In the genomic region with DNA sequence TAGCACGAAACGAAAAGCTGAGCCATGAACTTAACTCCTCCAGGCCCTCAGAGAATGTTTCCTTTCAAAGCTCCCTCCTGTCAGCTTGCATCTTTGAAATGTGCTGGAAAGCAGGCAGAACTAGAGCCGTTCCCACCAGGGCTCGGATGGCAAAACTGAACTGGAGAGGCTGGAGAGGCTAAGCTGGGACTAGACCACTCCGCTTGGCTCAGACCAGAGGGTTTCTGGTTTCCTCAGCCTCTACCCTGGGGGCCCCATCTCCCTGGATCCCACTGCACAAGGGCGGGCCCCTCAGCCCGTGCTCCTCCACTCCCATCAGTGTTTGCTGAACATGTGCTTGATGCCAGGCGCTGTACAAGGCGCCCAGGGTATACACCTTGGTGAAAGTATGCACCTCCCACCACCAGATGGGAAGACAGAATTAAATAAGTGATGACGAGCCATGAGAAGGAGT, we compare ENCODE assay signal across 11 cellular contexts. TPM values are rescaled to one million over a fixed set of nuclear protein-coding genes. Genes with fewer than 3 reads are reported as not detected.
DNase-seq lines count a peak whose midpoint lies in the region; ATAC-seq and TF ChIP-seq lines count a peak whose summit lies in the region.
"Had no signal": no experiment of that assay in that cellular context is flagged by ENCODE, and none has a peak within 500 bp of the region (broad histone marks: within the 10 kb centered on the region; RNA-seq: fewer than 3 reads in every experiment).

No MANE protein-coding gene starts in this region.

- peaks cover 22% of the 10 kb centered on the region for H3K36me3 Mint-ChIP-seq in activated naive CD4-positive, alpha-beta T cell treated with anti-CD3 and anti-CD28 coated beads, Interleukin-2, amount 50 U/mL, for 24 hours
- peaks cover 57% of the 10 kb centered on the region for H3K36me3 Mint-ChIP-seq in osteocyte (ENCODE audit: unreplicated experiment)

- peaks cover 7% of the 10 kb centered on the region for H3K4me1 Mint-ChIP-seq in activated naive CD4-positive, alpha-beta T cell treated with anti-CD3 and anti-CD28 coated beads, Interleukin-2, amount 50 U/mL, for 24 hours
- peaks cover 16% of the 10 kb centered on the region for H3K4me1 Mint-ChIP-seq in osteocyte (ENCODE audit: unreplicated experiment)

- 47% methylated on average over 8 of the region's 10 CpGs for WGBS in esophagus muscularis mucosa

- H3K36me3 ChIP-seq in esophagus muscularis mucosa (peaks cover 47 to 90% (median 83%) of the 10 kb centered on the region in 4 donors), upper lobe of right lung (peaks cover 94% of the 10 kb centered on the region)

- ATAC-seq in upper lobe of right lung (no peak), HG03045 (IDR thresholded peaks at IDR 0.05; ENCODE audit: unreplicated experiment) (no peak)

- TF ChIP-seq POLR2A in esophagus muscularis mucosa (IDR thresholded peaks at IDR 0.05; ENCODE audit: low read depth), result no peak

- peaks cover 40 to 44% (median 42%) of the 10 kb centered on the region in 4 donors for H3K4me1 ChIP-seq in esophagus muscularis mucosa
- H3K4me1 ChIP-seq in upper lobe of right lung, result peaks cover 41% of the 10 kb centered on the region

- H3K4me3 ChIP-seq in esophagus muscularis mucosa (no peak overlapping the region), upper lobe of right lung (no peak overlapping the region)
- H3K4me3 ChIP-seq: pancreas had no signal

- no peaks in the 10 kb centered on the region for H3K27me3 Mint-ChIP-seq in activated naive CD4-positive, alpha-beta T cell treated with anti-CD3 and anti-CD28 coated beads, Interleukin-2, amount 50 U/mL, for 24 hours
- no peaks in the 10 kb centered on the region for H3K27me3 Mint-ChIP-seq in osteocyte (ENCODE audit: unreplicated experiment)

- no peak for DNase-seq in activated naive CD4-positive, alpha-beta T cell treated with Interleukin-2 at 50 U/mL for 16 hours
- no peak for DNase-seq in esophagus muscularis mucosa (ENCODE audit: extremely low spot score)
- DNase-seq in osteocyte (ENCODE audit: extremely low spot score, unreplicated experiment), result no peak
- no peak for DNase-seq in upper lobe of right lung
- DNase-seq in SK-N-DZ (ENCODE audit: low spot score), result no peak
- DNase-seq in stimulated activated CD4-positive, alpha-beta T cell treated with anti-CD3 and anti-CD28 coated beads, Interleukin-1b, Interleukin-23, amount 100 ng/mL, for 48 hours, result no peak
- DNase-seq: DMS153, NCI-H69, pancreas had no signal

- no peak for TF ChIP-seq EP300 in esophagus muscularis mucosa (IDR thresholded peaks at IDR 0.05)

- H3K27ac Mint-ChIP-seq in activated naive CD4-positive, alpha-beta T cell treated with anti-CD3 and anti-CD28 coated beads, Interleukin-2, amount 50 U/mL, for 24 hours, result peak overlapping the region; percentile 74
- peak overlapping the region; percentile 65 for H3K27ac Mint-ChIP-seq in osteocyte (ENCODE audit: unreplicated experiment)

- no peaks in the 10 kb centered on the region for H3K9me3 Mint-ChIP-seq in activated naive CD4-positive, alpha-beta T cell treated with anti-CD3 and anti-CD28 coated beads, Interleukin-2, amount 50 U/mL, for 24 hours
- no peaks in the 10 kb centered on the region for H3K9me3 Mint-ChIP-seq in osteocyte (ENCODE audit: unreplicated experiment)

- intact Hi-C loops in esophagus muscularis mucosa (cut with DNase I), result no loop called here
- intact Hi-C loops in upper lobe of right lung (cut with DNase I), result no loop called here

- H3K27me3 ChIP-seq in esophagus muscularis mucosa (no peaks in the 10 kb centered on the region), upper lobe of right lung (no peaks in the 10 kb centered on the region)
- H3K27me3 ChIP-seq: pancreas had no signal

- H3K9me3 ChIP-seq in esophagus muscularis mucosa, result no peaks in the 10 kb centered on the region
- no peaks in the 10 kb centered on the region for H3K9me3 ChIP-seq in upper lobe of right lung
- H3K9me3 ChIP-seq: pancreas had no signal

- TF ChIP-seq CTCF in esophagus muscularis mucosa (IDR thresholded peaks at IDR 0.05), result no peak
- no peak for TF ChIP-seq CTCF in osteocyte (IDR thresholded peaks at IDR 0.05)
- TF ChIP-seq CTCF in upper lobe of right lung (IDR thresholded peaks at IDR 0.05), result no peak

- H3K4me3 Mint-ChIP-seq in activated naive CD4-positive, alpha-beta T cell treated with anti-CD3 and anti-CD28 coated beads, Interleukin-2, amount 50 U/mL, for 24 hours, result no peak overlapping the region
- peak overlapping the region; percentile 50 for H3K4me3 Mint-ChIP-seq in osteocyte (ENCODE audit: unreplicated experiment)

- H3K27ac ChIP-seq in esophagus muscularis mucosa (replicated peaks in 1 of 4), result peak overlapping the region; percentile 77 to 87 (median 82)
- peak overlapping the region; percentile 78 for H3K27ac ChIP-seq in upper lobe of right lung
- H3K27ac ChIP-seq: pancreas had no signal

RNA-seq across cellular contexts. Expression of a gene that starts 17.9 kb away (rescaled TPM):
- total RNA-seq in esophagus muscularis mucosa (1,000 to 10,000 TPM; 1,165 to 3,724 (median 1,939) TPM), osteocyte (1.1 and 1.3 TPM in 2 replicates), upper lobe of right lung (1,259 TPM)
- 18.0 and 24.9 TPM in 2 replicates for polyA plus RNA-seq in SK-N-DZ (2014; cell fraction: cytosol; rRNA removed)
- 6.9 and 9.1 TPM in 2 replicates for polyA plus RNA-seq in SK-N-DZ (2014; cell fraction: nucleus; rRNA removed)

RNA-seq across cellular contexts. Expression of a gene that starts 42.5 kb away (rescaled TPM):
- total RNA-seq in esophagus muscularis mucosa (100 to 1,000 TPM in 3 of 4 donors, 10 to 100 TPM in 1; 91.4 to 136 (median 114) TPM), osteocyte (73.5 and 85.5 TPM in 2 replicates), upper lobe of right lung (120 TPM)
- polyA plus RNA-seq in SK-N-DZ (2014; cell fraction: cytosol; rRNA removed), result 28.2 and 39.3 TPM in 2 replicates
- 16.4 and 27.8 TPM in 2 replicates for polyA plus RNA-seq in SK-N-DZ (2014; cell fraction: nucleus; rRNA removed)

Comparison
In these comparisons a context has a peak if more than half of its experiments do, and no peak if none do; other contexts are left out.
1. RNA of a gene that starts 17.9 kb away (total RNA-seq): 1,165 to 3,724 TPM in esophagus muscularis mucosa and 1,259 TPM in upper lobe of right lung (single experiment); 1.1 to 1.3 TPM in osteocyte; every median in the first group is over 100 times any median in the second.